15 cellular contexts compared by ENCODE assay signal in genomic region chr6:55174211-55175013, GRCh38. TPM values are rescaled to one million over a fixed set of nuclear protein-coding genes. Genes with fewer than 3 reads are reported as not detected.
DNase-seq lines count a peak whose midpoint lies in the region; ATAC-seq, FAIRE-seq and TF ChIP-seq lines count a peak whose summit lies in the region.
"Had no signal": no experiment of that assay in that cellular context is flagged by ENCODE, and none has a peak within 500 bp of the region (broad histone marks: within the 10 kb centered on the region; RNA-seq: fewer than 3 reads in every experiment).

Gene HCRTR2, plus strand, starts transcription at chr6:55174515. Its CDS starts 73 bp downstream, at chr6:55174588.

- H3K9ac ChIP-seq in keratinocyte (ENCODE audit: control insufficient read depth, extremely low read depth, insufficient read depth, low read length) (no peak within 1 kb of the TSS), skeletal muscle tissue (ENCODE audit: low read depth in 1 of 3, low read length in 3 of 3) (peak within 1 kb of the TSS in 1 of 3 donors; percentile 14)

- no peaks in the 10 kb centered on the region for H4K20me1 ChIP-seq in keratinocyte (ENCODE audit: control insufficient read depth, extremely low read depth, insufficient read depth, low read length)

- DNase-seq in MG63: peak; percentile 4
- peak; percentile 42 for DNase-seq in chondrocyte (ENCODE audit: low spot score)
- DNase-seq in keratinocyte (ENCODE audit: low read depth, low spot score): no peak
- DNase-seq in activated CD8-positive, alpha-beta memory T cell treated with anti-CD3 and anti-CD28 coated beads, Interleukin-2, amount 50 U/mL, for 4 hours: no peak
- DNase-seq in foreskin melanocyte: no peak
- no peak for DNase-seq in CD8-positive, alpha-beta memory T cell
- DNase-seq: activated CD4-positive, alpha-beta T cell treated with anti-CD3 and anti-CD28 coated beads for 36 hours; Calu3; NCI-H524 treated with DMSO at 0.1 percent for 48 hours; stimulated activated naive B cell treated with anti-CD40 and anti-IgM and Interleukin-4, amounts not matched to agents 10 μg/mL and 1 μg/mL and 100 μg/mL, for 72 hours had no signal

- peak within 1 kb of the TSS; percentile 8; the same call in 1 of the 2 replicates for H3K4me3 ChIP-seq in MG63
- no peak within 1 kb of the TSS for H3K4me3 ChIP-seq in keratinocyte (ENCODE audit: control insufficient read depth in 2 of 3, extremely low read depth in 1 of 3, insufficient read depth in 2 of 3, low read depth in 1 of 3, low read length in 3 of 3)
- H3K4me3 ChIP-seq in skeletal muscle tissue (ENCODE audit: low read length in 3 of 3): peak within 1 kb of the TSS; percentile 31 to 58 (median 55)
- no peak within 1 kb of the TSS for H3K4me3 ChIP-seq in CD8-positive, alpha-beta memory T cell (ENCODE audit: low read length)

- H2AFZ ChIP-seq in keratinocyte (ENCODE audit: control insufficient read depth, low read length): no peak within 1 kb of the TSS

- no peak within 1 kb of the TSS for H3K27ac ChIP-seq in keratinocyte (ENCODE audit: control insufficient read depth, insufficient read depth, low read length)
- H3K27ac ChIP-seq in skeletal muscle tissue (ENCODE audit: low read depth, low read length): no peak within 1 kb of the TSS
- no peak within 1 kb of the TSS for H3K27ac ChIP-seq in CD8-positive, alpha-beta memory T cell (ENCODE audit: low read depth, low read length)

- CTCF ChIA-PET in CD8-positive, alpha-beta memory T cell (lab: Charles Lee): no interaction called here

- no peaks in the 10 kb centered on the region for H3K79me2 ChIP-seq in keratinocyte (ENCODE audit: control insufficient read depth, insufficient read depth, low read length)

- H3K9me1 ChIP-seq in keratinocyte (ENCODE audit: control insufficient read depth, extremely low read depth, insufficient read depth, low read length): no peaks in the 10 kb centered on the region

- H3K27me3 ChIP-seq in MG63 (no peaks in the 10 kb centered on the region), keratinocyte (ENCODE audit: control insufficient read depth, extremely low read depth, insufficient read depth, low read length) (peaks cover 26% of the 10 kb centered on the region), skeletal muscle tissue (ENCODE audit: control insufficient read depth in 3 of 3, insufficient read depth in 3 of 3, low read length in 3 of 3) (peaks cover 15 to 19% (median 16%) of the 10 kb centered on the region in 3 donors)
- no peaks in the 10 kb centered on the region for H3K27me3 ChIP-seq in CD8-positive, alpha-beta memory T cell (ENCODE audit: insufficient read depth, low read length, poor library complexity, severe bottlenecking)

- H3K27ac Mint-ChIP-seq in chondrocyte (ENCODE audit: unreplicated experiment): no peak within 1 kb of the TSS
- H3K27ac Mint-ChIP-seq in CD8-positive, alpha-beta memory T cell: no peak within 1 kb of the TSS
- H3K27ac Mint-ChIP-seq: activated CD4-positive, alpha-beta T cell treated with anti-CD3 and anti-CD28 coated beads for 36 hours; activated T-helper 2 cell treated with anti-CD3 and anti-CD28 coated beads, Interferon-gamma antibody, Interleukin-2, Interleukin-4, amounts not matched to agents 10 μg/mL and 5 μg/mL and 100 μg/mL, durations not matched to agents 14 hours and 24 hours and 36 hours; stimulated activated naive B cell treated with anti-CD40 and anti-IgM and Interleukin-4, amounts not matched to agents 10 μg/mL and 1 μg/mL and 100 μg/mL, for 72 hours had no signal

- peaks cover 35% of the 10 kb centered on the region for H3K27me3 Mint-ChIP-seq in chondrocyte (ENCODE audit: low read depth)
- peaks cover 0 to 1% of the 10 kb centered on the region in 2 donors for H3K27me3 Mint-ChIP-seq in CD8-positive, alpha-beta memory T cell

- FAIRE-seq in keratinocyte (lab: Jason Lieb, UNC): no peak

- POLR2A ChIA-PET in CD8-positive, alpha-beta memory T cell (lab: Charles Lee): no interaction called here

- H3K36me3 ChIP-seq in MG63: no peaks in the 10 kb centered on the region
- no peaks in the 10 kb centered on the region for H3K36me3 ChIP-seq in keratinocyte (ENCODE audit: control insufficient read depth in 2 of 2, extremely low read depth in 1 of 2, insufficient read depth in 2 of 2, low read length in 2 of 2)
- H3K36me3 ChIP-seq in skeletal muscle tissue (ENCODE audit: control insufficient read depth in 3 of 3, insufficient read depth in 3 of 3, low read length in 3 of 3): no peaks in the 10 kb centered on the region
- H3K36me3 ChIP-seq in CD8-positive, alpha-beta memory T cell (ENCODE audit: insufficient read depth, low read length): no peaks in the 10 kb centered on the region

- H3K4me1 Mint-ChIP-seq in chondrocyte (ENCODE audit: low read depth): peaks cover 13% of the 10 kb centered on the region
- no peaks in the 10 kb centered on the region for H3K4me1 Mint-ChIP-seq in CD8-positive, alpha-beta memory T cell
- H3K4me1 Mint-ChIP-seq: activated CD4-positive, alpha-beta T cell treated with anti-CD3 and anti-CD28 coated beads for 36 hours; stimulated activated naive B cell treated with anti-CD40 and anti-IgM and Interleukin-4, amounts not matched to agents 10 μg/mL and 1 μg/mL and 100 μg/mL, for 72 hours had no signal

- H3K9me3 Mint-ChIP-seq in chondrocyte (ENCODE audit: low read depth): peaks cover 3% of the 10 kb centered on the region
- peaks cover 6 to 21% (median 16%) of the 10 kb centered on the region in 5 donors for H3K9me3 Mint-ChIP-seq in CD8-positive, alpha-beta memory T cell
- H3K9me3 Mint-ChIP-seq: activated T-helper 2 cell treated with anti-CD3 and anti-CD28 coated beads, Interferon-gamma antibody, Interleukin-2, Interleukin-4, amounts not matched to agents 10 μg/mL and 5 μg/mL and 100 μg/mL, durations not matched to agents 14 hours and 24 hours and 36 hours had no signal

- peak within 1 kb of the TSS; percentile 17 for H3K4me2 ChIP-seq in keratinocyte (ENCODE audit: control insufficient read depth, extremely low read depth, insufficient read depth, low read depth, low read length)

- dilution Hi-C loops in keratinocyte (cut with MboI; ENCODE audit: extremely low pct_ligation_motif_present, low sequenced_read_pairs): no loop called here

- H3K4me3 Mint-ChIP-seq in chondrocyte (ENCODE audit: unreplicated experiment): peak within 1 kb of the TSS; percentile 11
- H3K4me3 Mint-ChIP-seq in CD8-positive, alpha-beta memory T cell: no peak within 1 kb of the TSS
- H3K4me3 Mint-ChIP-seq: activated CD4-positive, alpha-beta T cell treated with anti-CD3 and anti-CD28 coated beads for 36 hours; stimulated activated naive B cell treated with anti-CD40 and anti-IgM and Interleukin-4, amounts not matched to agents 10 μg/mL and 1 μg/mL and 100 μg/mL, for 72 hours had no signal

- ATAC-seq in GM21367 (IDR thresholded peaks at IDR 0.05; ENCODE audit: unreplicated experiment): no peak
- ATAC-seq: activated CD4-positive, alpha-beta T cell treated with anti-CD3 and anti-CD28 coated beads for 36 hours; stimulated activated naive B cell treated with anti-CD40 and anti-IgM and Interleukin-4, amounts not matched to agents 10 μg/mL and 1 μg/mL and 100 μg/mL, for 72 hours had no signal

- no peak for TF ChIP-seq CTCF in chondrocyte (IDR thresholded peaks at IDR 0.05)
- TF ChIP-seq CTCF in keratinocyte (optimal IDR thresholded peaks at IDR 0.05 in 1 of 3, IDR thresholded peaks at IDR 0.05 in 1 of 3, conservative IDR thresholded peaks at IDR 0.05 in 1 of 3; ENCODE audit: extremely low read depth in 1 of 3, insufficient read depth in 2 of 3, low read length in 3 of 3): no peak

- H3K9me3 ChIP-seq in MG63 (no peaks in the 10 kb centered on the region), keratinocyte (ENCODE audit: control insufficient read depth, low read depth, low read length) (no peaks in the 10 kb centered on the region), skeletal muscle tissue (ENCODE audit: control insufficient read depth in 3 of 3, low read length in 3 of 3) (no peaks in the 10 kb centered on the region)
- no peaks in the 10 kb centered on the region for H3K9me3 ChIP-seq in CD8-positive, alpha-beta memory T cell (ENCODE audit: low read length)

- H3K4me1 ChIP-seq in keratinocyte (ENCODE audit: control insufficient read depth, extremely low read depth, insufficient read depth, low read length) (no peaks in the 10 kb centered on the region), skeletal muscle tissue (ENCODE audit: control insufficient read depth in 3 of 3, insufficient read depth in 3 of 3, low read length in 3 of 3) (peaks cover 0 to 7% (median 5%) of the 10 kb centered on the region in 3 donors)
- no peaks in the 10 kb centered on the region for H3K4me1 ChIP-seq in CD8-positive, alpha-beta memory T cell (ENCODE audit: insufficient read depth, low read length)

- H3K36me3 Mint-ChIP-seq in chondrocyte (ENCODE audit: low read depth): no peaks in the 10 kb centered on the region
- peaks cover 0 to 6% (median 0%) of the 10 kb centered on the region in 3 donors for H3K36me3 Mint-ChIP-seq in CD8-positive, alpha-beta memory T cell
- H3K36me3 Mint-ChIP-seq: stimulated activated naive B cell treated with anti-CD40 and anti-IgM and Interleukin-4, amounts not matched to agents 10 μg/mL and 1 μg/mL and 100 μg/mL, for 72 hours had no signal

RNA-seq across cellular contexts. Expression of gene HCRTR2, which starts in this region (rescaled TPM):
- not detected in 2 replicates for total RNA-seq in MG63 (2014; rRNA removed; shearing (Covaris generic); ENCODE audit: low replicate concordance)
- not detected in 3 replicates for total RNA-seq in chondrocyte
- not detected in 3 replicates for polyA plus RNA-seq in keratinocyte
- not detected for polyA plus RNA-seq in keratinocyte (2011; ENCODE audit: low read depth)
- polyA plus RNA-seq in keratinocyte (2011; cell fraction: cytosol; rRNA removed): not detected in 2 replicates
- polyA plus RNA-seq in keratinocyte (2011; cell fraction: nucleus; rRNA removed): not detected in 2 replicates
- polyA plus RNA-seq in keratinocyte (2012; ENCODE audit: low replicate concordance): not detected in 2 replicates
- not detected in 3 replicates for polyA minus RNA-seq in keratinocyte
- polyA minus RNA-seq in keratinocyte (2011; cell fraction: cytosol; rRNA and poly(A)+ RNA removed): not detected
- polyA minus RNA-seq in keratinocyte (2011; cell fraction: nucleus; rRNA and poly(A)+ RNA removed): not detected in 2 replicates
- not detected for total RNA-seq in skeletal muscle tissue
- total RNA-seq in CD8-positive, alpha-beta memory T cell: not detected
- polyA plus RNA-seq in CD8-positive, alpha-beta memory T cell: not detected
- total RNA-seq: activated CD4-positive, alpha-beta T cell treated with anti-CD3 and anti-CD28 coated beads for 36 hours; activated T-helper 2 cell treated with anti-CD3 and anti-CD28 coated beads, Interferon-gamma antibody, Interleukin-2, Interleukin-4, amounts not matched to agents 10 μg/mL and 5 μg/mL and 100 μg/mL, durations not matched to agents 14 hours and 24 hours and 36 hours; Calu3; fibroblast of villous mesenchyme; mucosa of gallbladder had no signal

Comparison
In these comparisons a context has a peak if more than half of its experiments do, and no peak if none do; other contexts are left out.
1. Peak in DNase-seq and H3K4me3 ChIP-seq in MG63; RNA of the gene not detected or under 1 TPM.
2. Peak in DNase-seq in chondrocyte; RNA of the gene not detected or under 1 TPM.
3. H3K4me3 ChIP-seq: peak in skeletal muscle tissue (3 of 3); none in keratinocyte (0 of 3) and CD8-positive, alpha-beta memory T cell (single experiment).